8 cellular contexts compared by ENCODE assay signal in the genomic region with DNA sequence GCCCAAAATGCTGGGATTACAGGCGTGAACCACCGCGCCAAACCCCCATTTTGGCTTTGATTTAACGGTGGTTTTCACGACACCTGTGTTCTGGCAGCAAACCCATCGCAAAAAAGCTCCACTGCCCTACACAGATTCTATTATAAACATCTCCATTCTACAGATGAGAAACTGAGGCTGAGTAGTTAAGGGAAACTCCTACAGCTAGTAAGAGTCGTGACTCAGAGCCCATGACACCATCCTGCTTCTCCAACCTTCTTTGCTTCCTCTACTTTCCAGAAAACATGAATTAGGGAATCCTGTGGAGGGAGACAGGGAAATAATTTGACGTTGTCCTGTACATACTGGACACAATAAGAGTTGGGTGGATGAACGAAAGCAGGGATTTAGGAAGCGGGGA. TPM values are rescaled to one million over a fixed set of nuclear protein-coding genes. Genes with fewer than 3 reads are reported as not detected.
DNase-seq lines count a peak whose midpoint lies in the region; ATAC-seq, FAIRE-seq and TF ChIP-seq lines count a peak whose summit lies in the region.

No MANE protein-coding gene starts in this region.

- no peak for DNase-seq in Caco-2
- DNase-seq in Peyer's patch: no peak
- no peak for DNase-seq in epithelial cell of prostate (ENCODE audit: low read depth, low spot score)
- DNase-seq in pancreas: no peak
- DNase-seq in GM12891 (ENCODE audit: insufficient read length, low spot score): no peak
- no peak for DNase-seq in activated CD4-positive, alpha-beta T cell treated with anti-CD3 and anti-CD28 coated beads, Interleukin-2, amount 50 U/mL, for 48 hours

- no peak overlapping the region for H3K27ac Mint-ChIP-seq in Caco-2 (ENCODE audit: unreplicated experiment)

- H3K36me3 Mint-ChIP-seq in Caco-2 (ENCODE audit: insufficient read depth, unreplicated experiment): no peaks in the 10 kb centered on the region

- TF ChIP-seq POLR2A in Peyer's patch (IDR thresholded peaks at IDR 0.05) (no peak), GM12891 (IDR thresholded peaks at IDR 0.05; ENCODE audit: low read depth, low read length) (no peak)

- FAIRE-seq in pancreas (lab: Jason Lieb, UNC) (no peak), GM12891 (lab: Jason Lieb, UNC) (no peak)

- peaks cover 7% of the 10 kb centered on the region for H3K4me1 Mint-ChIP-seq in Caco-2 (ENCODE audit: low read depth, unreplicated experiment)

- no TSS peak for BruUV-seq in Caco-2 (replicated peaks; lab: Mats Ljungman, UMichigan)

- no peaks in the 10 kb centered on the region for H3K27me3 Mint-ChIP-seq in Caco-2 (ENCODE audit: insufficient read depth, unreplicated experiment)

- H3K36me3 ChIP-seq in Caco-2 (ENCODE audit: control insufficient read depth, insufficient read depth, low read length): no peaks in the 10 kb centered on the region
- H3K36me3 ChIP-seq in Peyer's patch: peaks cover 0 to 6% (median 0%) of the 10 kb centered on the region in 3 donors
- no peaks in the 10 kb centered on the region for H3K36me3 ChIP-seq in pancreas

- H3K4me3 Mint-ChIP-seq in Caco-2 (ENCODE audit: unreplicated experiment): peak overlapping the region; percentile 63

- no peaks in the 10 kb centered on the region for H3K27me3 ChIP-seq in Caco-2 (replicated peaks; ENCODE audit: control insufficient read depth, insufficient read depth, low read length)
- H3K27me3 ChIP-seq in Peyer's patch: no peaks in the 10 kb centered on the region
- H3K27me3 ChIP-seq in pancreas: no peaks in the 10 kb centered on the region

- H3K27ac ChIP-seq in Peyer's patch (peak overlapping the region; percentile 78 to 94 (median 88)), epithelial cell of prostate (peak overlapping the region; percentile 83), pancreas (peak overlapping the region in 2 of 4 donors; percentile 66 to 87)

- intact Hi-C loops in Caco-2 (cut with micrococcal nuclease; ENCODE audit: unreplicated experiment): loop anchor here (1.0 to 5.0 kb wide), 3 partner anchors 13 to 55 kb away; partner anchors contain the start of genes ARL2, CDCA5 and ZFPL1
- intact Hi-C loops in pancreas (cut with DNase I): no loop called here

- POLR2A ChIA-PET in Caco-2 (lab: Charles Lee): interaction anchor here (0.5 kb wide), 1 partner anchor 93 kb away, joined by 3 read pairs; no protein-coding TSS in a partner anchor

- peak overlapping the region; percentile 66 for H3K4me3 ChIP-seq in Caco-2 (ENCODE audit: low read depth, low read length)
- H3K4me3 ChIP-seq in Peyer's patch: peak overlapping the region; percentile 46 to 67 (median 58)
- H3K4me3 ChIP-seq in pancreas: peak overlapping the region in 3 of 4 donors; percentile 23 to 70 (median 50)

- no peaks in the 10 kb centered on the region for H3K9me3 ChIP-seq in Caco-2
- H3K9me3 ChIP-seq in Peyer's patch: no peaks in the 10 kb centered on the region
- H3K9me3 ChIP-seq in pancreas: no peaks in the 10 kb centered on the region

- no peak for TF ChIP-seq CTCF in Caco-2 (IDR thresholded peaks at IDR 0.05; ENCODE audit: insufficient read depth in 1 of 2, low read depth in 1 of 2, low read length in 1 of 2, severe bottlenecking in 1 of 2, unreplicated experiment in 1 of 2)
- no peak for TF ChIP-seq CTCF in Peyer's patch (IDR thresholded peaks at IDR 0.05)
- TF ChIP-seq CTCF in pancreas (IDR thresholded peaks at IDR 0.05): no peak

- CTCF ChIA-PET in Caco-2 (lab: Charles Lee): interaction anchor here (0.6 to 1.9 kb wide), 4 partner anchors 13 to 181 kb away, joined by 3 to 12 read pairs (median 4); partner anchors contain the start of genes ARL2 and SAC3D1

- H3K4me1 ChIP-seq in Caco-2 (no peaks in the 10 kb centered on the region; the same call in 1 of the 2 replicates), Peyer's patch (peaks cover 0 to 18% (median 4%) of the 10 kb centered on the region in 4 donors), pancreas (peaks cover 0 to 12% (median 8%) of the 10 kb centered on the region in 3 donors)

- WGBS in pancreas, 2 donors: 52% methylated on average over 10 of the region's 10 CpGs

- H3K9me3 Mint-ChIP-seq in Caco-2 (ENCODE audit: unreplicated experiment): no peaks in the 10 kb centered on the region

- ATAC-seq in pancreas (no peak), GM18520 (IDR thresholded peaks at IDR 0.05; ENCODE audit: unreplicated experiment) (no peak), GM21717 (IDR thresholded peaks at IDR 0.05; ENCODE audit: unreplicated experiment) (no peak)

TF ChIP-seq in GM12891, 5 proteins besides CTCF, POLR2A, EP300 and RAD21:
- TF ChIP-seq POU2F2 (IDR thresholded peaks at IDR 0.05; ENCODE audit: low read depth, low read length) (no peak), POLR2AphosphoS5 (IDR thresholded peaks at IDR 0.05; ENCODE audit: low read depth, low read length) (no peak), TAF1 (IDR thresholded peaks at IDR 0.05; ENCODE audit: low read depth, low read length) (no peak), PAX5 (IDR thresholded peaks at IDR 0.05; ENCODE audit: insufficient read depth, low read length, severe bottlenecking) (no peak), SPI1 (IDR thresholded peaks at IDR 0.05; ENCODE audit: low read depth, low read length) (no peak)

RNA-seq across cellular contexts. Expression of gene SNX15, which starts 0.4 kb away (rescaled TPM):
- total RNA-seq in Caco-2 (2022): 35.5 and 35.8 TPM in 2 replicates
- 10 to 100 TPM; 15.7 to 39.0 (median 27.3) TPM for total RNA-seq in Peyer's patch
- 10 to 100 TPM in 3 of 6 donors, 1 to 10 TPM in 3; 8.7 to 18.3 (median 9.9) TPM for total RNA-seq in pancreas
- 10 to 100 TPM; 10.5 to 13.8 TPM for polyA plus RNA-seq in pancreas
- 11.5 TPM for polyA plus RNA-seq in GM12891 (2012; ENCODE audit: low read depth, missing spikeins)

RNA-seq across cellular contexts. Expression of gene ARL2, which starts 12.8 kb away (rescaled TPM):
- total RNA-seq in Caco-2 (2022): 91.7 and 103 TPM in 2 replicates
- 100 to 1,000 TPM in 1 of 4 donors, 10 to 100 TPM in 3; 64.4 to 103 (median 77.2) TPM for total RNA-seq in Peyer's patch
- 10 to 100 TPM; 27.8 to 47.0 (median 31.7) TPM for total RNA-seq in pancreas
- polyA plus RNA-seq in pancreas: 10 to 100 TPM; 60.0 to 79.1 TPM
- polyA plus RNA-seq in GM12891 (2012; ENCODE audit: low read depth, missing spikeins): 94.2 TPM

RNA-seq across cellular contexts. Expression of gene SAC3D1, which starts 14.2 kb away (rescaled TPM):
- total RNA-seq in Caco-2 (2022) (21.2 and 21.6 TPM in 2 replicates), Peyer's patch (10 to 100 TPM; 10.9 to 21.5 (median 13.9) TPM), pancreas (1 to 10 TPM; 3.5 to 5.5 (median 4.4) TPM)
- polyA plus RNA-seq in pancreas: 1 to 10 TPM; 4.9 to 7.3 TPM
- 10.0 TPM for polyA plus RNA-seq in GM12891 (2012; ENCODE audit: low read depth, missing spikeins)

RNA-seq across cellular contexts. Expression of gene BATF2, which starts 30.0 kb away (rescaled TPM):
- total RNA-seq in Caco-2 (2022): 0.79 and 1.4 TPM in 2 replicates
- total RNA-seq in Peyer's patch: 10 to 100 TPM in 3 of 4 donors, 1 to 10 TPM in 1; 5.0 to 12.0 (median 11.2) TPM
- 1 to 10 TPM; 5.3 to 6.5 (median 5.7) TPM for total RNA-seq in pancreas
- 1 to 10 TPM; 4.0 to 4.8 TPM for polyA plus RNA-seq in pancreas
- polyA plus RNA-seq in GM12891 (2012; ENCODE audit: low read depth, missing spikeins): 0.40 TPM

RNA-seq across cellular contexts. Expression of gene NAALADL1, which starts 31.5 kb away (rescaled TPM):
- total RNA-seq in Caco-2 (2022) (0.16 and 0.23 TPM in 2 replicates), Peyer's patch (1,000 to 10,000 TPM in 2 of 4 donors, 100 to 1,000 TPM in 1, 10 to 100 TPM in 1; 40.4 to 1,241 (median 898) TPM), pancreas (1 to 10 TPM in 4 of 6 donors, under 1 TPM in 2; 0.51 to 2.7 (median 1.0) TPM)
- polyA plus RNA-seq in pancreas: 1 to 10 TPM; 4.7 to 7.6 TPM
- 17.7 TPM for polyA plus RNA-seq in GM12891 (2012; ENCODE audit: low read depth, missing spikeins)
